23 cellular contexts compared by ENCODE assay signal in genomic region chr5:54704825-54705224, GRCh38.
"Had no signal": no experiment of that assay in that cellular context is flagged by ENCODE, and none has a peak within 500 bp of the region (broad histone marks: within the 10 kb centered on the region; RNA-seq: fewer than 3 reads in every experiment).

No MANE protein-coding gene starts in this region.

- DNase-seq: activated CD4-positive, alpha-beta memory T cell treated with anti-CD3 and anti-CD28 coated beads, Interleukin-2, amount 10 ng/mL, durations not matched to agents 7 days and 5 days; activated CD4-positive, alpha-beta T cell treated with anti-CD3 and anti-CD28 coated beads, Interleukin-2, amount 10 ng/mL, durations not matched to agents 24 days and 14 days; activated effector memory CD4-positive, alpha-beta T cell treated with anti-CD3 and anti-CD28 coated beads, Interleukin-2, amount 50 U/mL, for 16 hours; activated naive CD4-positive, alpha-beta T cell treated with anti-CD3 and anti-CD28 coated beads, Interleukin-2, amount 10 ng/mL, durations not matched to agents 7 days and 5 days; amygdala; body of pancreas; caudate nucleus; dermis blood vessel endothelial cell; effector CD8-positive, alpha-beta T cell; erythroblast; foreskin melanocyte; hypothalamus; left colon; lower lobe of right lung; naive thymus-derived CD8-positive, alpha-beta T cell; ovary; stimulated activated CD4-positive, alpha-beta T cell treated with anti-CD3 and anti-CD28 coated beads, Interleukin-12 subunit alpha, Interleukin-12 subunit beta, amount 100 ng/mL, for 4 hours; stimulated activated CD4-positive, alpha-beta T cell treated with anti-CD3 and anti-CD28 coated beads, Interleukin-4, amount 100 ng/mL, for 4 hours; stimulated activated naive CD8-positive, alpha-beta T cell treated with anti-CD3 and anti-CD28 coated beads, Interleukin-15, Interleukin-2, amounts not matched to agents 100 U/mL and 50 U/mL, for 24 hours; substantia nigra; T-helper 17 cell had no signal

- H3K27ac ChIP-seq: body of pancreas, lower lobe of right lung, ovary, prostate gland had no signal

- H3K27me3 Mint-ChIP-seq: naive thymus-derived CD8-positive, alpha-beta T cell; T-helper 17 cell had no signal

- H3K4me3 Mint-ChIP-seq: activated CD4-positive, alpha-beta memory T cell treated with anti-CD3 and anti-CD28 coated beads, Interleukin-2, amount 10 ng/mL, durations not matched to agents 7 days and 5 days; activated CD4-positive, alpha-beta T cell treated with anti-CD3 and anti-CD28 coated beads, Interleukin-2, amount 10 ng/mL, durations not matched to agents 24 days and 14 days; activated naive CD4-positive, alpha-beta T cell treated with anti-CD3 and anti-CD28 coated beads, Interleukin-2, amount 10 ng/mL, durations not matched to agents 7 days and 5 days; naive thymus-derived CD8-positive, alpha-beta T cell; T-helper 17 cell had no signal

- H3K4me1 ChIP-seq: body of pancreas, prostate gland had no signal

- H3K36me3 ChIP-seq: lower lobe of right lung, ovary, prostate gland, tibial nerve had no signal

- ATAC-seq: body of pancreas; left colon; lower lobe of right lung; naive thymus-derived CD8-positive, alpha-beta T cell; stimulated activated naive CD8-positive, alpha-beta T cell treated with anti-CD3 and anti-CD28 coated beads, Interleukin-15, Interleukin-2, amounts not matched to agents 100 U/mL and 50 U/mL, for 24 hours; T-helper 17 cell had no signal

- H3K9me3 ChIP-seq: body of pancreas, lower lobe of right lung, ovary, prostate gland, tibial nerve had no signal

- H3K27me3 ChIP-seq: body of pancreas, ovary, tibial nerve had no signal

- H3K4me3 ChIP-seq: body of pancreas, lower lobe of right lung, ovary, prostate gland, tibial nerve had no signal

- H3K9me3 Mint-ChIP-seq: activated naive CD4-positive, alpha-beta T cell treated with anti-CD3 and anti-CD28 coated beads, Interleukin-2, amount 10 ng/mL, durations not matched to agents 7 days and 5 days; naive thymus-derived CD8-positive, alpha-beta T cell had no signal

- H3K36me3 Mint-ChIP-seq: activated naive CD4-positive, alpha-beta T cell treated with anti-CD3 and anti-CD28 coated beads, Interleukin-2, amount 10 ng/mL, durations not matched to agents 7 days and 5 days; naive thymus-derived CD8-positive, alpha-beta T cell had no signal

- H3K27ac Mint-ChIP-seq: activated CD4-positive, alpha-beta memory T cell treated with anti-CD3 and anti-CD28 coated beads, Interleukin-2, amount 10 ng/mL, durations not matched to agents 7 days and 5 days; activated CD4-positive, alpha-beta T cell treated with anti-CD3 and anti-CD28 coated beads, Interleukin-2, amount 10 ng/mL, durations not matched to agents 24 days and 14 days; activated naive CD4-positive, alpha-beta T cell treated with anti-CD3 and anti-CD28 coated beads, Interleukin-2, amount 10 ng/mL, durations not matched to agents 7 days and 5 days; naive thymus-derived CD8-positive, alpha-beta T cell; T-helper 17 cell had no signal

- H3K4me1 Mint-ChIP-seq: activated naive CD4-positive, alpha-beta T cell treated with anti-CD3 and anti-CD28 coated beads, Interleukin-2, amount 10 ng/mL, durations not matched to agents 7 days and 5 days had no signal
